Comparison of ENCODE assay signal across 23 cellular contexts in genomic region chr10:130352291-130352645, GRCh38.
A peak's percentile ranks its signal among the peaks of the same experiment; 100 is the strongest.
DNase-seq lines count a peak whose midpoint lies in the region; ATAC-seq and TF ChIP-seq lines count a peak whose summit lies in the region.
"Had no signal": no experiment of that assay in that cellular context is flagged by ENCODE, and none has a peak within 500 bp of the region (broad histone marks: within the 10 kb centered on the region; RNA-seq: fewer than 3 reads in every experiment).

No MANE protein-coding gene starts in this region.

- H3K27ac ChIP-seq in WERI-Rb-1: no peak overlapping the region
- H3K27ac ChIP-seq: 22Rv1, C4-2B, Peyer's patch had no signal

- H3K36me3 Mint-ChIP-seq in stimulated activated naive B cell treated with anti-CD40 and anti-IgM and Interleukin-4, amounts not matched to agents 10 μg/mL and 1 μg/mL and 100 μg/mL, for 72 hours: no peaks in the 10 kb centered on the region

- H3K4me3 ChIP-seq in WERI-Rb-1 (ENCODE audit: low read depth, low read length): no peak overlapping the region
- H3K4me3 ChIP-seq: MG63, Peyer's patch had no signal

- no peak overlapping the region for H3K27ac Mint-ChIP-seq in stimulated activated naive B cell treated with anti-CD40 and anti-IgM and Interleukin-4, amounts not matched to agents 10 μg/mL and 1 μg/mL and 100 μg/mL, for 72 hours
- H3K27ac Mint-ChIP-seq: IgD-negative memory B cell had no signal

- H3K4me1 Mint-ChIP-seq in stimulated activated naive B cell treated with anti-CD40 and anti-IgM and Interleukin-4, amounts not matched to agents 10 μg/mL and 1 μg/mL and 100 μg/mL, for 72 hours: no peaks in the 10 kb centered on the region
- H3K4me1 Mint-ChIP-seq: IgD-negative memory B cell had no signal

- DNase-seq in DMS79 treated with DMSO at 0.1 percent for 48 hours (lab: John Stamatoyannopoulos, UW) (peak; percentile 3), DMS79 (lab: John Stamatoyannopoulos, UW) (no peak), WERI-Rb-1 (peak; percentile 22), left lobe of liver (ENCODE audit: low spot score) (peak; percentile 12), retina (peak; percentile 63), HuH-7.5 (ENCODE audit: low spot score) (no peak)
- DNase-seq in stimulated activated naive B cell treated with anti-CD40 and anti-IgM and Interleukin-4, amounts not matched to agents 10 μg/mL and 1 μg/mL and 100 μg/mL, for 72 hours: no peak
- DNase-seq: AML-193, HCEC 1CT, Karpas-422, MG63, NCI-H1048, NCI-H146, NCI-H2029 treated with DMSO at 0.1 percent for 48 hours, NCI-H2171 treated with DMSO at 0.1 percent for 48 hours, NCI-H446, NCI-H526 treated with DMSO at 0.1 percent for 48 hours, Peyer's patch had no signal

- TF ChIP-seq CTCF in WERI-Rb-1 (IDR thresholded peaks at IDR 0.05; ENCODE audit: low read depth, low read length): peak; percentile 20; the same call in 1 of the 2 replicates

- no peaks in the 10 kb centered on the region for H3K9me3 ChIP-seq in WERI-Rb-1 (ENCODE audit: severe bottlenecking)
- H3K9me3 ChIP-seq: MG63, Peyer's patch had no signal

- no peaks in the 10 kb centered on the region for H3K27me3 Mint-ChIP-seq in stimulated activated naive B cell treated with anti-CD40 and anti-IgM and Interleukin-4, amounts not matched to agents 10 μg/mL and 1 μg/mL and 100 μg/mL, for 72 hours
- H3K27me3 Mint-ChIP-seq: IgD-negative memory B cell had no signal

- H3K4me3 Mint-ChIP-seq in stimulated activated naive B cell treated with anti-CD40 and anti-IgM and Interleukin-4, amounts not matched to agents 10 μg/mL and 1 μg/mL and 100 μg/mL, for 72 hours: no peak overlapping the region
- H3K4me3 Mint-ChIP-seq: IgD-negative memory B cell had no signal

- peaks cover 0 to 3% of the 10 kb centered on the region in 2 donors for H3K9me3 Mint-ChIP-seq in stimulated activated naive B cell treated with anti-CD40 and anti-IgM and Interleukin-4, amounts not matched to agents 10 μg/mL and 1 μg/mL and 100 μg/mL, for 72 hours

- ATAC-seq in left lobe of liver (no peak), GM21447 (IDR thresholded peaks at IDR 0.05; ENCODE audit: unreplicated experiment) (no peak)
- no peak for ATAC-seq in stimulated activated naive B cell treated with anti-CD40 and anti-IgM and Interleukin-4, amounts not matched to agents 10 μg/mL and 1 μg/mL and 100 μg/mL, for 72 hours (replicated peaks)
- ATAC-seq: Right ventricle myocardium inferior had no signal

- H3K36me3 ChIP-seq in WERI-Rb-1: no peaks in the 10 kb centered on the region
- H3K36me3 ChIP-seq: MG63, Peyer's patch had no signal

- no peaks in the 10 kb centered on the region for H3K27me3 ChIP-seq in WERI-Rb-1 (ENCODE audit: insufficient read depth, low read depth, severe bottlenecking)
- H3K27me3 ChIP-seq: MG63, Peyer's patch had no signal

Comparison
In these comparisons a context has a peak if more than half of its experiments do, and no peak if none do; other contexts are left out.
1. DNase-seq: peak in DMS79 treated with DMSO at 0.1 percent for 48 hours (single experiment), WERI-Rb-1 (single experiment), left lobe of liver (single experiment) and retina (single experiment); none in DMS79 (single experiment), HuH-7.5 (single experiment) and stimulated activated naive B cell treated with anti-CD40 and anti-IgM and Interleukin-4, amounts not matched to agents 10 μg/mL and 1 μg/mL and 100 μg/mL, for 72 hours (single experiment).